In the genomic region with DNA sequence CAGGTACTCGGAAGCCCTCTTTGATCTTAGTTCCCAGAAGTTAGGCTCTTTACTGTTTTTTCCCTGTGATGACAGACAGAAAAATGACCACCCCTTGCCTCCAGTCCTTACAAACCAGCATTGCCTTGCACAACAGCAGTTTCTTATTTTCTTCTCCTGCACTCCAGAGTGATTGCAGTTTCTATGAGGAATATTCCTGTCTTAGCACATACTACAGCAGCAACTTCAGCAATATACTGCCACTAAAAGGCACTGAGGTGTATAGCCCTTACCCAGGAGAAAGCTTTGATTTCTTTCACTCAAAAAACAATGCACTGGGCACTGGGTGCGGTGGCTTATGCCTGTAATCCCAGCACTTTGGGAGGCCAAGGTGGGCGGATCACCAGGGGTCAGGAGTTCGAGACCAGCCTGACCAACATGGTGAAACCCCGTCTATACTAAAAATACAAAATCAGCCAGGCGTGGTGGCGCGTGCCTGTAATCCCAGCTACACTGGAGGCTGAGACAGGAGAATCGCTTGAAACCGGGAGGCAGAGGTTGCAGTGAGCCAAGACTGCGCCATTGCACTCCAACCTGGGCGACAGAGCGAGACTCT, we compare ENCODE assay signal across 23 cellular contexts. TPM values are rescaled to one million over a fixed set of nuclear protein-coding genes. Genes with fewer than 3 reads are reported as not detected.
A peak's percentile ranks its signal among the peaks of the same experiment; 100 is the strongest.
DNase-seq lines count a peak whose midpoint lies in the region; ATAC-seq and TF ChIP-seq lines count a peak whose summit lies in the region.
"Not testable (repeated sequence)": the region's sequence is repeated elsewhere in the genome, so short reads cannot be mapped to it uniquely, and the experiment has no call there.
"Had no signal": no experiment of that assay in that cellular context is flagged by ENCODE, and none has a peak within 500 bp of the region (broad histone marks: within the 10 kb centered on the region; RNA-seq: fewer than 3 reads in every experiment).

No MANE protein-coding gene starts in this region.

- H3K27ac ChIP-seq in 22Rv1, result not testable (repeated sequence)
- H3K27ac ChIP-seq in liver (ENCODE audit: low read depth in 1 of 2, low read length in 2 of 2), result peak overlapping the region in 1 of 2 donors; percentile 34
- H3K27ac ChIP-seq in psoas muscle, result peak overlapping the region; percentile 64

- peak; percentile 76 for ATAC-seq in SK-N-SH treated with all-trans-retinoic acid at 6 μM for 48 hours
- ATAC-seq in psoas muscle, result peak; percentile 72 to 85 (median 82)

- TF ChIP-seq CTCF in 22Rv1 (IDR thresholded peaks at IDR 0.05), result 0 out of 2 replicates have a peak, but pooled peaks have one; percentile 7
- not testable (repeated sequence) for TF ChIP-seq CTCF in cardiac fibroblast (IDR thresholded peaks at IDR 0.05; ENCODE audit: low read depth, low read length); liver (IDR thresholded peaks at IDR 0.05; ENCODE audit: low read depth, low read length, missing input control)
- peak; percentile 11 for TF ChIP-seq CTCF in fibroblast of villous mesenchyme (IDR thresholded peaks at IDR 0.05; ENCODE audit: insufficient read depth, low read depth, low read length)
- TF ChIP-seq CTCF in psoas muscle (IDR thresholded peaks at IDR 0.05), result peak; percentile 17

- peak; percentile 7 to 43 for TF ChIP-seq RAD21 in liver (IDR thresholded peaks at IDR 0.05)

- H3K9ac ChIP-seq in liver (ENCODE audit: low read depth in 1 of 2, low read length in 2 of 2), result not testable (repeated sequence)

- DNase-seq in EL (peak; percentile 4), LHCN-M2 (ENCODE audit: low read depth) (peak; percentile 84), cardiac fibroblast (ENCODE audit: low read depth in 2 of 2) (peak; percentile 29 to 43), fibroblast of villous mesenchyme (ENCODE audit: low read depth) (peak; percentile 20), psoas muscle (peak; percentile 7 to 38)

- H3K4me3 ChIP-seq in cardiac fibroblast (replicated peaks in 1 of 2; ENCODE audit: low read depth in 2 of 2, low read length in 2 of 2); fibroblast of villous mesenchyme (ENCODE audit: low read depth, low read length); liver (ENCODE audit: low read depth in 1 of 3, low read length in 3 of 3); psoas muscle: not testable (repeated sequence)

- WGBS in liver, result 94% methylated on average over 13 of the region's 13 CpGs
- WGBS in psoas muscle, 3 donors, result 78 to 90% (median 79%) methylated on average over 13 of the region's 13 CpGs

- not testable (repeated sequence) for H3K4me1 ChIP-seq in liver (ENCODE audit: control insufficient read depth in 4 of 4, insufficient read depth in 4 of 4, low read length in 3 of 4)
- peaks cover 52% of the 10 kb centered on the region for H3K4me1 ChIP-seq in psoas muscle

- intact Hi-C loops in psoas muscle (cut with DNase I), result loop anchor here in 1 of 2 donors (5.0 kb wide), 1 partner anchor 39 kb away; no protein-coding TSS in a partner anchor

- not testable (repeated sequence) for H3K27me3 ChIP-seq in liver (ENCODE audit: control insufficient read depth in 4 of 4, insufficient read depth in 4 of 4, low read length in 3 of 4); psoas muscle (ENCODE audit: insufficient read depth in 3 of 3, low read length in 2 of 3)

- H3K9me3 ChIP-seq in liver (ENCODE audit: control insufficient read depth in 4 of 4, low read length in 3 of 4); psoas muscle: not testable (repeated sequence)

- H3K36me3 ChIP-seq in liver (ENCODE audit: control insufficient read depth in 4 of 4, insufficient read depth in 3 of 4, low read depth in 1 of 4, low read length in 3 of 4); psoas muscle (ENCODE audit: insufficient read depth in 1 of 2, low read depth in 1 of 2): not testable (repeated sequence)

RNA-seq across cellular contexts. Expression of a gene that starts 31.3 kb away (rescaled TPM):
- 29.3 and 29.4 TPM in 2 replicates for total RNA-seq in LHCN-M2 (2014; rRNA removed)
- 11.5 TPM for polyA plus RNA-seq in LHCN-M2 (2012)
- total RNA-seq in fibroblast of villous mesenchyme, result not detected in 2 replicates
- not detected for total RNA-seq in liver
- polyA plus RNA-seq in liver, result under 1 TPM; 0.05 to 0.18 TPM
- 100 to 1,000 TPM; 300 to 480 (median 372) TPM for total RNA-seq in psoas muscle
- 1,000 to 10,000 TPM in 2 of 3 donors, 10 to 100 TPM in 1; 66.7 to 1,359 (median 1,026) TPM for polyA plus RNA-seq in psoas muscle
- total RNA-seq: activated naive CD8-positive, alpha-beta T cell treated with anti-CD3 and anti-CD28 coated beads for 36 hours; ascending aorta; dermis blood vessel endothelial cell; esophagus mucosa; H4; HT1080; K562; naive thymus-derived CD4-positive, alpha-beta T cell; osteocyte; SK-MEL-5; smooth muscle cell; T-helper 1 cell treated with Interleukin-12 subunit alpha and Interleukin-12 subunit beta and Interleukin-4 antibody, amounts not matched to agents 30 ng/mL and 1 ng/mL, for 36 hours; upper lobe of right lung had no signal
- polyA plus RNA-seq: K562; naive thymus-derived CD4-positive, alpha-beta T cell; smooth muscle cell had no signal

RNA-seq across cellular contexts. Expression of a gene that starts 40.6 kb away (rescaled TPM):
- total RNA-seq in LHCN-M2 (2014; rRNA removed) (628 and 957 TPM in 2 replicates), fibroblast of villous mesenchyme (not detected in 2 replicates), liver (not detected), psoas muscle (1 to 10 TPM; 2.3 to 4.7 (median 3.5) TPM)
- polyA plus RNA-seq in LHCN-M2 (2012), result 241 TPM
- polyA plus RNA-seq in liver (not detected), psoas muscle (1 to 10 TPM; 1.3 to 3.7 (median 3.0) TPM)
- total RNA-seq: activated naive CD8-positive, alpha-beta T cell treated with anti-CD3 and anti-CD28 coated beads for 36 hours; ascending aorta; dermis blood vessel endothelial cell; esophagus mucosa; H4; HT1080; K562; lower leg skin; naive thymus-derived CD4-positive, alpha-beta T cell; osteocyte; SK-MEL-5; smooth muscle cell; T-helper 1 cell treated with Interleukin-12 subunit alpha and Interleukin-12 subunit beta and Interleukin-4 antibody, amounts not matched to agents 30 ng/mL and 1 ng/mL, for 36 hours; temporal lobe; upper lobe of right lung had no signal
- polyA plus RNA-seq: K562; naive thymus-derived CD4-positive, alpha-beta T cell; smooth muscle cell had no signal

Comparison
In these comparisons a context has a peak if more than half of its experiments do, and no peak if none do; other contexts are left out.
1. DNase-seq: peak in every context shown above with its lines; median percentile 84 in LHCN-M2; 36 in cardiac fibroblast; 22 in psoas muscle; 20 in fibroblast of villous mesenchyme; 4 in EL.
2. RNA of a gene that starts 31.3 kb away (total RNA-seq): 300 to 480 TPM in psoas muscle and 29.3 to 29.4 TPM in LHCN-M2; not detected in fibroblast of villous mesenchyme and not detected in liver; every median in the first group is over 10 times any median in the second.
3. RNA of a gene that starts 40.6 kb away (total RNA-seq): 628 to 957 TPM in LHCN-M2; 2.3 to 4.7 TPM in psoas muscle, not detected in fibroblast of villous mesenchyme and not detected in liver; every median in the first group is over 100 times any median in the second.